In the genomic region with DNA sequence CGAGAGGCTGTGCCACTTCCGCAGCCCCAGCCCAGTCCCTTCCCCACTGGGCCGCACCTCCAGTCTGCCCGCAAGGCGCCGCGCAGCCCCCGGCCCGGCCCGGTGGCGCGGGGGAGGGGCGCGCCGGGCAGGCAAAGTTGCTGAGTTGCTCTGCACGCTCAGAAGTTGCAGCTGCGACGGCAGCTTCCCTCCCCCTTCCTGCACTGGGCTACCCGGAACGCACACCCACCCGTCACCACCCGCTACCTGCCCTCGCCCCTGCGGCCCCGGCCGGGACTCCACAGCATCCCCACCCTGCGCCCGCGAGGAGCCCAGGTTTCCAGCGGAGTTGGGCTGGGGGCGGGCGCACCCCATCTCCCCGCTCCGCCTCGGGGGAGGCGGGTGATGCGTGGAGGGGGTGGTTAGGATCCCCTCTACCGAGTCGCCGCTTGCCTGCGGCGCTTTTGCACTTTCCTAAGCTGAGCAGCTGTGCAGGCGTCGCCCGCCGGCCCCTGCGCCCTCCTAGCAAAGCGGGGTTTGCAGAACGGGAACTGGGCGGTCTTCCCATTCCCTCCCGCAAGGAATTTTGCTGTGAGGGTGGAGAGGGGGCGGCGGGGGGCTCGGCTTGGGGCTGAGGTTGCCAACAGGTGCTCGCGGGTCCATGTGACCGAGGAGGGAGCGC, we compare ENCODE assay signal across 8 cellular contexts. TPM values are rescaled to one million over a fixed set of nuclear protein-coding genes. Genes with fewer than 3 reads are reported as not detected.
DNase-seq lines count a peak whose midpoint lies in the region; FAIRE-seq and TF ChIP-seq lines count a peak whose summit lies in the region.

No MANE protein-coding gene starts in this region.

- H3K79me2 ChIP-seq in keratinocyte (ENCODE audit: control insufficient read depth, insufficient read depth, low read length), result no peaks in the 10 kb centered on the region

- no peaks in the 10 kb centered on the region for H4K20me1 ChIP-seq in keratinocyte (ENCODE audit: control insufficient read depth, extremely low read depth, insufficient read depth, low read length)

- no peak for TF ChIP-seq CTCF in HL-60 (IDR thresholded peaks at IDR 0.05; ENCODE audit: insufficient read depth, low read length)
- TF ChIP-seq CTCF in brain microvascular endothelial cell (IDR thresholded peaks at IDR 0.05; ENCODE audit: low read depth, low read length, missing control alignments), result no peak
- TF ChIP-seq CTCF in keratinocyte (optimal IDR thresholded peaks at IDR 0.05 in 1 of 3, IDR thresholded peaks at IDR 0.05 in 1 of 3, conservative IDR thresholded peaks at IDR 0.05 in 1 of 3; ENCODE audit: extremely low read depth in 1 of 3, insufficient read depth in 2 of 3, low read length in 3 of 3), result no peak

- dilution Hi-C loops in keratinocyte (cut with MboI; ENCODE audit: extremely low pct_ligation_motif_present, low sequenced_read_pairs), result no loop called here

- peak overlapping the region; percentile 91 for H3K4me2 ChIP-seq in keratinocyte (ENCODE audit: control insufficient read depth, extremely low read depth, insufficient read depth, low read depth, low read length)

- H3K27me3 ChIP-seq in HL-60 (ENCODE audit: insufficient read depth, poor library complexity, severe bottlenecking) (no peaks in the 10 kb centered on the region), brain microvascular endothelial cell (replicated peaks) (no peaks in the 10 kb centered on the region), keratinocyte (ENCODE audit: control insufficient read depth, extremely low read depth, insufficient read depth, low read length) (no peaks in the 10 kb centered on the region)

- DNase-seq in SIG-M5 treated with dmso at 0.1 percent for 504 hours (lab: John Stamatoyannopoulos, UW; ENCODE audit: unreplicated experiment) (peak; percentile 4), SIG-M5 (lab: John Stamatoyannopoulos, UW) (no peak), HL-60 (ENCODE audit: low read depth in 1 of 2, low spot score in 1 of 2) (peak; percentile 75 to 77), T-helper 1 cell (peak; percentile 16 to 48 (median 34)), brain microvascular endothelial cell (peak; percentile 9), keratinocyte (ENCODE audit: low read depth, low spot score) (no peak), SK-N-DZ (ENCODE audit: low spot score) (no peak)
- DNase-seq in stimulated activated CD4-positive, alpha-beta T cell treated with anti-CD3 and anti-CD28 coated beads, Interleukin-2, amount 100 ng/mL, for 4 hours (ENCODE audit: low read depth), result peak; percentile 38

- no peaks in the 10 kb centered on the region for H3K36me3 ChIP-seq in brain microvascular endothelial cell (replicated peaks)
- H3K36me3 ChIP-seq in keratinocyte (ENCODE audit: control insufficient read depth in 2 of 2, extremely low read depth in 1 of 2, insufficient read depth in 2 of 2, low read length in 2 of 2), result no peaks in the 10 kb centered on the region

- H3K4me3 ChIP-seq in HL-60 (replicated peaks; ENCODE audit: insufficient read depth, low read length) (peak overlapping the region; percentile 61), brain microvascular endothelial cell (ENCODE audit: low read depth, low read length) (peak overlapping the region; percentile 60), keratinocyte (ENCODE audit: control insufficient read depth in 2 of 3, extremely low read depth in 1 of 3, insufficient read depth in 2 of 3, low read depth in 1 of 3, low read length in 3 of 3) (peak overlapping the region; percentile 18 to 52 (median 30))

- H3K4me1 ChIP-seq in keratinocyte (ENCODE audit: control insufficient read depth, extremely low read depth, insufficient read depth, low read length), result peaks cover 24% of the 10 kb centered on the region

- H2AFZ ChIP-seq in keratinocyte (ENCODE audit: control insufficient read depth, low read length), result peak overlapping the region; percentile 68

- no peaks in the 10 kb centered on the region for H3K9me3 ChIP-seq in keratinocyte (ENCODE audit: control insufficient read depth, low read depth, low read length)

- peak overlapping the region; percentile 97 for H3K27ac ChIP-seq in HL-60 (replicated peaks)
- peak overlapping the region; percentile 75 for H3K27ac ChIP-seq in brain microvascular endothelial cell
- H3K27ac ChIP-seq in keratinocyte (ENCODE audit: control insufficient read depth, insufficient read depth, low read length), result peak overlapping the region; percentile 97

- peak overlapping the region; percentile 89 for H3K9ac ChIP-seq in keratinocyte (ENCODE audit: control insufficient read depth, extremely low read depth, insufficient read depth, low read length)

- in situ Hi-C loops in brain microvascular endothelial cell (cut with HindIII; ENCODE audit: low pct_ligation_motif_present, low sequenced_read_pairs), result no loop called here

- H3K9me1 ChIP-seq in keratinocyte (ENCODE audit: control insufficient read depth, extremely low read depth, insufficient read depth, low read length), result no peaks in the 10 kb centered on the region

- no peak for FAIRE-seq in keratinocyte (lab: Jason Lieb, UNC)

RNA-seq across cellular contexts. Expression of a gene that starts 55.9 kb away (rescaled TPM):
- 4.3 to 6.2 TPM (median 6.1 TPM) in 3 replicates for polyA plus RNA-seq in keratinocyte
- 5.6 TPM for polyA plus RNA-seq in keratinocyte (2011; ENCODE audit: low read depth)
- 4.7 and 5.5 TPM in 2 replicates for polyA plus RNA-seq in keratinocyte (2011; cell fraction: cytosol; rRNA removed)
- polyA plus RNA-seq in keratinocyte (2011; cell fraction: nucleus; rRNA removed), result 30.5 and 34.2 TPM in 2 replicates
- 10.6 and 17.1 TPM in 2 replicates for polyA plus RNA-seq in keratinocyte (2012; ENCODE audit: low replicate concordance)
- 35.4 to 71.6 TPM (median 38.5 TPM) in 3 replicates for polyA minus RNA-seq in keratinocyte
- polyA minus RNA-seq in keratinocyte (2011; cell fraction: cytosol; rRNA and poly(A)+ RNA removed), result 20.1 TPM
- 43.5 and 68.8 TPM in 2 replicates for polyA minus RNA-seq in keratinocyte (2011; cell fraction: nucleus; rRNA and poly(A)+ RNA removed)
- 0.13 TPM in 1 of 2 replicates, not detected in the other for polyA plus RNA-seq in SK-N-DZ (2014; cell fraction: cytosol; rRNA removed)
- polyA plus RNA-seq in SK-N-DZ (2014; cell fraction: nucleus; rRNA removed), result not detected in 2 replicates

Comparison
In these comparisons a context has a peak if more than half of its experiments do, and no peak if none do; other contexts are left out.
1. DNase-seq: peak in SIG-M5 treated with dmso at 0.1 percent for 504 hours (single experiment), HL-60 (2 of 2), T-helper 1 cell (5 of 5), brain microvascular endothelial cell (single experiment) and stimulated activated CD4-positive, alpha-beta T cell treated with anti-CD3 and anti-CD28 coated beads, Interleukin-2, amount 100 ng/mL, for 4 hours (single experiment); none in SIG-M5 (single experiment), keratinocyte (single experiment) and SK-N-DZ (single experiment).
2. Peak in every context shown above with its lines, with median percentiles within 50 percentile points of each other: H3K27ac ChIP-seq and H3K4me3 ChIP-seq.